8 cellular contexts compared by ENCODE assay signal in genomic region chr20:50957798-50958732, GRCh38. TPM values are rescaled to one million over a fixed set of nuclear protein-coding genes. Genes with fewer than 3 reads are reported as not detected.
DNase-seq lines count a peak whose midpoint lies in the region; ATAC-seq, FAIRE-seq and TF ChIP-seq lines count a peak whose summit lies in the region.

DPM1 (minus strand) TSS chr20:50958532; CDS start chr20:50958523, 9 bp downstream.

- H3K9me3 ChIP-seq in A549 = peaks cover 14% of the 10 kb centered on the region
- no peaks in the 10 kb centered on the region for H3K9me3 ChIP-seq in WERI-Rb-1 (ENCODE audit: severe bottlenecking)
- H3K9me3 ChIP-seq in mammary epithelial cell (replicated peaks; ENCODE audit: insufficient read depth, low read length) = no peaks in the 10 kb centered on the region

- peak within 1 kb of the TSS; percentile 100 for H3K9ac ChIP-seq in mammary epithelial cell (ENCODE audit: insufficient read depth, low read length)

- H3K4me1 ChIP-seq in A549 (peaks cover 17% of the 10 kb centered on the region), mammary epithelial cell (ENCODE audit: insufficient read depth, low read length) (peaks cover 29% of the 10 kb centered on the region)

- CTCF ChIA-PET in A549 (lab: Yijun Ruan, JAX) = interaction anchor here (0.9 to 2.7 kb wide), 7 partner anchors 10 to 164 kb away, joined by 3 to 10 read pairs (median 4); partner anchors contain the start of genes ADNP and BCAS4
- CTCF ChIA-PET in mammary epithelial cell (lab: Charles Lee; ENCODE audit: low non-redundant PET) = interaction anchor here (2.3 kb wide), 1 partner anchor 164 kb away, joined by 11 read pairs; the partner anchor contains the start of gene BCAS4

- TF ChIP-seq POLR2A in A549 (IDR thresholded peaks at IDR 0.05; ENCODE audit: low read length) = peak; percentile 91

- peaks cover 92% of the 10 kb centered on the region for H3K79me2 ChIP-seq in mammary epithelial cell (ENCODE audit: insufficient read depth, low read length)

- no peak for TF ChIP-seq EP300 in A549 (IDR thresholded peaks at IDR 0.05)

- TF ChIP-seq CTCF in A549 (IDR thresholded peaks at IDR 0.05) = no peak
- no peak for TF ChIP-seq CTCF in WERI-Rb-1 (IDR thresholded peaks at IDR 0.05; ENCODE audit: low read depth, low read length)
- TF ChIP-seq CTCF in mammary epithelial cell (conservative IDR thresholded peaks at IDR 0.05 in 1 of 2, IDR thresholded peaks at IDR 0.05 in 1 of 2; ENCODE audit: extremely low read depth in 1 of 2, insufficient read depth in 1 of 2, low read depth in 1 of 2, low read length in 2 of 2) = no peak

- TF ChIP-seq RAD21 in A549 (conservative IDR thresholded peaks at IDR 0.05 in 1 of 2, IDR thresholded peaks at IDR 0.05 in 1 of 2) = no peak

- H3K4me3 ChIP-seq in A549 = peak within 1 kb of the TSS; percentile 85
- peak within 1 kb of the TSS; percentile 91 for H3K4me3 ChIP-seq in WERI-Rb-1 (ENCODE audit: low read depth, low read length)
- peak within 1 kb of the TSS; percentile 78 to 100 (median 99) for H3K4me3 ChIP-seq in mammary epithelial cell (replicated peaks in 1 of 3; ENCODE audit: insufficient read depth in 1 of 3, low read depth in 2 of 3, low read length in 3 of 3)

- H2AFZ ChIP-seq in mammary epithelial cell (ENCODE audit: low read depth, low read length) = peak within 1 kb of the TSS; percentile 91

- POLR2A ChIA-PET in A549 (lab: Yijun Ruan, JAX) = interaction anchor here (0.6 to 2.1 kb wide), 14 partner anchors 10 to 342 kb away, joined by 3 to 34 read pairs (median 5); partner anchors contain the start of genes ADNP and BCAS4

- TSS peak; percentile 45 for BruUV-seq in mammary epithelial cell (replicated peaks; lab: Mats Ljungman, UMichigan)

- no peaks in the 10 kb centered on the region for H4K20me1 ChIP-seq in mammary epithelial cell (ENCODE audit: insufficient read depth, low read length)

- H3K27ac ChIP-seq in A549 (peak within 1 kb of the TSS; percentile 89 to 98), WERI-Rb-1 (peak within 1 kb of the TSS; percentile 99), mammary epithelial cell (ENCODE audit: insufficient read depth, low read depth, low read length) (peak within 1 kb of the TSS; percentile 99)

- no peak for FAIRE-seq in A549 (lab: Jason Lieb, UNC)

- WGBS in A549 (ENCODE audit: missing lambda C conversion rate) = 1% methylated on average over 54 of the region's 54 CpGs
- 1% methylated on average over 49 of the region's 54 CpGs for WGBS in mammary epithelial cell (ENCODE audit: low coverage, missing lambda C conversion rate)

- peak; percentile 62 to 93 for DNase-seq in A549 (ENCODE audit: low read depth in 1 of 2, low spot score in 1 of 2)
- peak; percentile 94 for DNase-seq in NCI-H2196 (lab: John Stamatoyannopoulos, UW; ENCODE audit: unreplicated experiment)
- peak; percentile 81 for DNase-seq in WERI-Rb-1
- peak; percentile 86 for DNase-seq in mammary epithelial cell
- peak; percentile 85 for DNase-seq in iPS-NIHi7 (ENCODE audit: extremely low spot score)
- peak; percentile 79 for DNase-seq in smooth muscle cell of the brain vasculature (ENCODE audit: low read depth, low spot score)

- H3K4me2 ChIP-seq in A549 (peak within 1 kb of the TSS; percentile 77), mammary epithelial cell (ENCODE audit: insufficient read depth, low read depth, low read length) (peak within 1 kb of the TSS; percentile 99)

- H3K36me3 ChIP-seq in WERI-Rb-1 (peaks cover 34% of the 10 kb centered on the region), mammary epithelial cell (ENCODE audit: insufficient read depth, low read length) (peaks cover 2% of the 10 kb centered on the region)

- peak; percentile 86 to 92 for ATAC-seq in A549
- ATAC-seq in GM18861 (IDR thresholded peaks at IDR 0.05; ENCODE audit: unreplicated experiment) = peak; percentile 70
- ATAC-seq in HG03095 (IDR thresholded peaks at IDR 0.05; ENCODE audit: unreplicated experiment) = peak; percentile 76

- intact Hi-C loops in mammary epithelial cell (cut with micrococcal nuclease) = loop anchor here (1.0 to 2.0 kb wide), 4 partner anchors 22 to 164 kb away; partner anchors contain the start of gene ADNP

- in situ Hi-C loops in mammary epithelial cell (cut with MboI; ENCODE audit: low sequenced_read_pairs in 2 of 2) = no loop called here

- H3K27me3 ChIP-seq in WERI-Rb-1 (ENCODE audit: insufficient read depth, low read depth, severe bottlenecking) = no peaks in the 10 kb centered on the region
- no peaks in the 10 kb centered on the region for H3K27me3 ChIP-seq in mammary epithelial cell (ENCODE audit: insufficient read depth, low read length)

- dilution Hi-C loops in mammary epithelial cell (cut with HindIII; ENCODE audit: low sequenced_read_pairs) = loop anchor here (5.0 kb wide), 1 partner anchor 36 kb away; no protein-coding TSS in a partner anchor

TF ChIP-seq in A549, 52 proteins besides CTCF, POLR2A, EP300 and RAD21:
- peak in 1 of 2 experiments; percentile 46; a peak in 1 of 4 replicates for TF ChIP-seq CEBPB (IDR thresholded peaks at IDR 0.05)
- peak; percentile 80 for TF ChIP-seq KDM5A (IDR thresholded peaks at IDR 0.05)
- no peak; the same call in 1 of the 2 replicates for TF ChIP-seq MAX (IDR thresholded peaks at IDR 0.05)
- no peak for TF ChIP-seq TFCP2L1 (CRISPR knock-in tag; IDR thresholded peaks at IDR 0.05)
- TF ChIP-seq PHF8 (IDR thresholded peaks at IDR 0.05; ENCODE audit: borderline replicate concordance, low read depth) = peak; percentile 87
- peak; percentile 78; the same call in 1 of the 3 replicates for TF ChIP-seq BCL3 (IDR thresholded peaks at IDR 0.05)
- TF ChIP-seq NFE2L2 (conservative IDR thresholded peaks at IDR 0.05; ENCODE audit: low read length) = 0 out of 2 replicates have a peak, but pooled peaks have one; percentile 2
- no peak for TF ChIP-seq ZC3H11A (IDR thresholded peaks at IDR 0.05)
- TF ChIP-seq JUN (IDR thresholded peaks at IDR 0.05) = peak; percentile 70 to 83; a peak in 4 of 5 replicates
- TF ChIP-seq FOSL2 (IDR thresholded peaks at IDR 0.05) = no peak
- no peak for TF ChIP-seq FOSL2 (CRISPR knock-in tag; IDR thresholded peaks at IDR 0.05)
- TF ChIP-seq GATA3 (IDR thresholded peaks at IDR 0.05; ENCODE audit: borderline replicate concordance) = peak; percentile 50; the same call in 1 of the 2 replicates
- peak; percentile 74; the same call in 1 of the 2 replicates for TF ChIP-seq BHLHE40 (IDR thresholded peaks at IDR 0.05; ENCODE audit: low read depth, low read length)

RNA-seq across cellular contexts. Expression of gene DPM1, which starts in this region (rescaled TPM):
- polyA plus RNA-seq in A549 (2011; rRNA removed) (49.0 and 104 TPM in 2 replicates), A549 (2017; fragmentation: RNase III; extraction: RNeasy Plus Mini Kit Qiagen cat#74134 plus additional on column Dnase treatment) (106 to 120 TPM (median 114 TPM) in 3 replicates), mammary epithelial cell (71.9 TPM)
- polyA plus RNA-seq in A549 (2012; cell fraction: cytosol; rRNA removed) = 39.7 and 51.9 TPM in 2 replicates
- 15.8 and 31.3 TPM in 2 replicates for polyA plus RNA-seq in A549 (2012; cell fraction: nucleus; rRNA removed)
- polyA minus RNA-seq in A549 (2011; rRNA and poly(A)+ RNA removed) = 18.4 and 25.7 TPM in 2 replicates
- total RNA-seq in mammary epithelial cell = 10 to 100 TPM; 63.5 to 63.9 TPM
- polyA minus RNA-seq in mammary epithelial cell = 14.3 TPM

Comparison
In these comparisons a context has a peak if more than half of its experiments do, and no peak if none do; other contexts are left out.
1. Peak in every context shown above with its lines: DNase-seq, ATAC-seq, H3K4me3 ChIP-seq and H3K27ac ChIP-seq.